2 cellular contexts compared by ENCODE assay signal in the genomic region with DNA sequence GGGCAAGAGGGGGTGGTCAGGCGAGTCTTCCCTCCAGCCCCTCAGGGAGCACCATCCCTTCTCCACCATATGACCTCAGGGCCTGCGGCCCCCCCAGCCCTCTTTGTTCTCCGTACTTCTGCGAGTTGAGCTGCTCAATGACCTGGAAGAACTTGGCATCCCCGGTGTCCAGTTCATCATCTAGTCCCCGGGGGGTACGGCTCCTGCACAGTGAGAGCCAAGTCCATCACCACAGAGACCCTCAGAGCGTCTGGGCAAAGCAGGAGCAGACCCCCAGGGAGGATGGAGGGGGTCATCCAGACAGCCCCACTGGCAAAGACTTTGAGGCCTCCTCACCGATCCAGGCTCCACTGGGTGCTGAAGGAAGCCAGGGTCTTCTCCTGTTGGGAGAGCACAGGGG.
TF ChIP-seq lines count a peak whose summit lies in the region.

No MANE protein-coding gene starts in this region.

TF ChIP-seq in SK-N-SH, 30 proteins besides CTCF, POLR2A, EP300 and RAD21 (continued from another document):
- TF ChIP-seq ZBTB33 (IDR thresholded peaks at IDR 0.05; ENCODE audit: borderline replicate concordance, low read depth) (no peak), NRF1 (IDR thresholded peaks at IDR 0.05; ENCODE audit: low read depth, low read length) (no peak)

TF ChIP-seq in SK-N-SH treated with all-trans-retinoic acid at 6 μM for 48 hours, 23 proteins besides CTCF, POLR2A, EP300 and RAD21 (continued from another document):
- TF ChIP-seq PPARA (CRISPR knock-in tag; IDR thresholded peaks at IDR 0.05; ENCODE audit: borderline replicate concordance): no peak
